In genomic region chr7:2523941-2524807, GRCh38 we compare ENCODE assay signal across 8 cellular contexts. TPM values are rescaled to one million over a fixed set of nuclear protein-coding genes. Genes with fewer than 3 reads are reported as not detected.
A peak's percentile ranks its signal among the peaks of the same experiment; 100 is the strongest.
DNase-seq lines count a peak whose midpoint lies in the region; ATAC-seq and TF ChIP-seq lines count a peak whose summit lies in the region.

No MANE protein-coding gene starts in this region.

- H3K4me2 ChIP-seq in H9 (ENCODE audit: insufficient read depth, insufficient read length, low read length) (peak overlapping the region; percentile 13), skeletal muscle satellite cell (ENCODE audit: low read length) (peak overlapping the region; percentile 87)

- H3K36me3 Mint-ChIP-seq in H9 (ENCODE audit: insufficient read depth in 1 of 3, low read depth in 3 of 3) = peaks cover 0 to 31% (median 31%) of the 10 kb centered on the region in 3 experiments; a peak in 6 of 7 replicates
- peaks cover 0 to 59% (median 0%) of the 10 kb centered on the region in 3 donors for H3K36me3 Mint-ChIP-seq in CD8-positive, alpha-beta memory T cell

- no peaks in the 10 kb centered on the region for H3K79me1 ChIP-seq in H9 (ENCODE audit: insufficient read depth, low read depth, low read length, poor library complexity, severe bottlenecking)

- peak overlapping the region; percentile 78 for H3K18ac ChIP-seq in H9 (ENCODE audit: insufficient read length, low read depth, low read length)

- CTCF ChIA-PET in CD8-positive, alpha-beta memory T cell (lab: Charles Lee) = no interaction called here

- H3K9me3 Mint-ChIP-seq in H9 = no peaks in the 10 kb centered on the region
- H3K9me3 Mint-ChIP-seq in CD8-positive, alpha-beta memory T cell = no peaks in the 10 kb centered on the region

- H3K4me1 Mint-ChIP-seq in H9 = peaks cover 39 to 56% of the 10 kb centered on the region in 2 experiments
- peaks cover 34 to 66% (median 37%) of the 10 kb centered on the region in 3 donors for H3K4me1 Mint-ChIP-seq in CD8-positive, alpha-beta memory T cell

- POLR2A ChIA-PET in CD8-positive, alpha-beta memory T cell (lab: Charles Lee) = interaction anchor here (0.6 kb wide), 1 partner anchor 11 kb away, joined by 3 read pairs; no protein-coding TSS in a partner anchor

- H4K20me1 ChIP-seq in H9 (ENCODE audit: control insufficient read depth, insufficient read depth, insufficient read length) = no peaks in the 10 kb centered on the region

- H3K27ac Mint-ChIP-seq in H9 = peak overlapping the region in 1 of 3 experiments; percentile 79; a peak in 4 of 7 replicates
- peak overlapping the region in 3 of 8 donors; percentile 29 to 100 (median 66) for H3K27ac Mint-ChIP-seq in CD8-positive, alpha-beta memory T cell

- H3K27ac ChIP-seq in H9 (ENCODE audit: insufficient read length, low read depth, low read length) = no peak overlapping the region
- peak overlapping the region; percentile 59 for H3K27ac ChIP-seq in caudate nucleus (ENCODE audit: low read depth, low read length)
- H3K27ac ChIP-seq in CD8-positive, alpha-beta memory T cell (ENCODE audit: low read depth, low read length) = no peak overlapping the region

- H3K27me3 Mint-ChIP-seq in H9 (ENCODE audit: low read depth) = peaks cover 7% of the 10 kb centered on the region
- H3K27me3 Mint-ChIP-seq in CD8-positive, alpha-beta memory T cell = peaks cover 0 to 1% of the 10 kb centered on the region in 2 donors

- H3K4me1 ChIP-seq in H9 (ENCODE audit: insufficient read depth, low read length) (no peaks in the 10 kb centered on the region; the same call in 1 of the 2 replicates), skeletal muscle satellite cell (ENCODE audit: control insufficient read depth, insufficient read depth, low read length) (peaks cover 61% of the 10 kb centered on the region)
- peaks cover 78% of the 10 kb centered on the region for H3K4me1 ChIP-seq in CD8-positive, alpha-beta memory T cell (ENCODE audit: insufficient read depth, low read length)

- peak overlapping the region; percentile 44 for H3K14ac ChIP-seq in H9 (ENCODE audit: insufficient read depth, low read length)

- no peak overlapping the region for H4K5ac ChIP-seq in H9 (ENCODE audit: insufficient read length, low read depth, low read length)

- WGBS in H9 (ENCODE audit: extremely low coverage, insufficient read length, low lambda C conversion rate) = no CpG with 5 or more reads among the region's 51 CpGs

- ATAC-seq in HG02610 (IDR thresholded peaks at IDR 0.05; ENCODE audit: unreplicated experiment) = no peak

- TF ChIP-seq CTCF in H9 (conservative IDR thresholded peaks at IDR 0.05) = no peak

- peaks cover 29% of the 10 kb centered on the region for H3K36me3 ChIP-seq in skeletal muscle satellite cell (ENCODE audit: insufficient read depth, low read length)
- peaks cover 15% of the 10 kb centered on the region for H3K36me3 ChIP-seq in CD8-positive, alpha-beta memory T cell (ENCODE audit: insufficient read depth, low read length)

- no peak overlapping the region for H3K56ac ChIP-seq in H9 (ENCODE audit: insufficient read length, low read depth, low read length)

- H2BK20ac ChIP-seq in H9 (ENCODE audit: low read depth, low read length, poor library complexity, severe bottlenecking) = no peak overlapping the region

- H3K23me2 ChIP-seq in H9 (ENCODE audit: insufficient read length, low read depth, low read length, poor library complexity, severe bottlenecking) = peaks cover 9% of the 10 kb centered on the region

- H3K4me3 ChIP-seq in skeletal muscle satellite cell (ENCODE audit: low read length) = peak overlapping the region; percentile 73
- no peak overlapping the region for H3K4me3 ChIP-seq in CD8-positive, alpha-beta memory T cell (ENCODE audit: low read length)

- DNase-seq in H9 (peak; percentile 79), NCI-H345 (lab: John Stamatoyannopoulos, UW) (peak; percentile 98), caudate nucleus (lab: John Stamatoyannopoulos, UW) (peak in 60 of 61 donors; percentile 14 to 92 (median 83)), islet precursor cell (peak; percentile 90)
- no peak for DNase-seq in CD8-positive, alpha-beta memory T cell
- no peak for DNase-seq in activated effector memory CD4-positive, alpha-beta T cell treated with anti-CD3 and anti-CD28 coated beads, Interleukin-2, amount 50 U/mL, for 16 hours

- H3K4me3 Mint-ChIP-seq in H9 = peak overlapping the region in 1 of 2 experiments; percentile 40; a peak in 2 of 5 replicates
- H3K4me3 Mint-ChIP-seq in CD8-positive, alpha-beta memory T cell = peak overlapping the region in 2 of 7 donors; percentile 63 to 99

- no peak overlapping the region for H3K9ac ChIP-seq in H9 (ENCODE audit: extremely low read depth, insufficient read length, low read length)
- H3K9ac ChIP-seq in skeletal muscle satellite cell (ENCODE audit: low read depth, low read length) = peak overlapping the region; percentile 56

- no peak overlapping the region for H4K8ac ChIP-seq in H9 (replicated peaks; ENCODE audit: insufficient read length, low read depth, low read length)

- H3K27me3 ChIP-seq in H9 (ENCODE audit: insufficient read depth, low read length) (no peaks in the 10 kb centered on the region; the same call in 1 of the 2 replicates), skeletal muscle satellite cell (ENCODE audit: control insufficient read depth, insufficient read depth, low read length) (no peaks in the 10 kb centered on the region)
- H3K27me3 ChIP-seq in CD8-positive, alpha-beta memory T cell (ENCODE audit: insufficient read depth, low read length, poor library complexity, severe bottlenecking) = no peaks in the 10 kb centered on the region

- no peak overlapping the region for H3K23ac ChIP-seq in H9 (ENCODE audit: insufficient read length, low read depth, low read length)

- no peak overlapping the region for H4K91ac ChIP-seq in H9 (ENCODE audit: insufficient read length, low read depth, low read length)

- no peak overlapping the region for H2AFZ ChIP-seq in H9 (ENCODE audit: low read length)

- no peak overlapping the region for H2BK15ac ChIP-seq in H9 (ENCODE audit: low read depth, low read length)

- H2BK5ac ChIP-seq in H9 (ENCODE audit: insufficient read length, low read length) = no peak overlapping the region

- H3K4ac ChIP-seq in H9 (ENCODE audit: low read depth, low read length) = no peak overlapping the region; the same call in 1 of the 2 replicates

- no peak overlapping the region for H2BK12ac ChIP-seq in H9 (ENCODE audit: insufficient read length, low read depth, low read length)

- H3T11ph ChIP-seq in H9 (ENCODE audit: low read length) = no peak overlapping the region

- no peaks in the 10 kb centered on the region; the same call in 1 of the 2 replicates for H3K79me2 ChIP-seq in H9 (ENCODE audit: insufficient read depth, low read length)

- H3K9me3 ChIP-seq in H9 (ENCODE audit: control insufficient read depth, low read depth, low read length) = no peaks in the 10 kb centered on the region
- no peaks in the 10 kb centered on the region for H3K9me3 ChIP-seq in skeletal muscle satellite cell (replicated peaks; ENCODE audit: low read length)
- no peaks in the 10 kb centered on the region for H3K9me3 ChIP-seq in CD8-positive, alpha-beta memory T cell (ENCODE audit: low read length)

- no peak overlapping the region for H2AK5ac ChIP-seq in H9 (ENCODE audit: insufficient read length, low read length)

- no peak overlapping the region for H2BK120ac ChIP-seq in H9 (ENCODE audit: low read depth, low read length, poor library complexity, severe bottlenecking)

RNA-seq across cellular contexts. Expression of gene LFNG, which starts 4.6 kb away (rescaled TPM):
- total RNA-seq in H9 (2021) = 52.9 and 55.3 TPM in 2 replicates
- 1.3 and 2.0 TPM in 2 replicates for total RNA-seq in skeletal muscle satellite cell (2012; rRNA removed)
- total RNA-seq in CD8-positive, alpha-beta memory T cell = 10 to 100 TPM; 28.0 to 30.8 TPM
- polyA plus RNA-seq in CD8-positive, alpha-beta memory T cell = 2.0 TPM

RNA-seq across cellular contexts. Expression of gene BRAT1, which starts 31.1 kb away (rescaled TPM):
- 41.2 and 42.6 TPM in 2 replicates for total RNA-seq in H9 (2021)
- total RNA-seq in skeletal muscle satellite cell (2012; rRNA removed) = 25.3 and 31.0 TPM in 2 replicates
- 10 to 100 TPM; 35.0 to 38.8 TPM for total RNA-seq in CD8-positive, alpha-beta memory T cell
- polyA plus RNA-seq in CD8-positive, alpha-beta memory T cell = 41.9 TPM

RNA-seq across cellular contexts. Expression of gene IQCE, which starts 34.6 kb away (rescaled TPM):
- total RNA-seq in H9 (2021) = 6.7 and 7.0 TPM in 2 replicates
- 6.8 and 9.6 TPM in 2 replicates for total RNA-seq in skeletal muscle satellite cell (2012; rRNA removed)
- 10 to 100 TPM in 1 of 2 experiments, 1 to 10 TPM in 1; 9.6 to 10.4 TPM for total RNA-seq in CD8-positive, alpha-beta memory T cell
- polyA plus RNA-seq in CD8-positive, alpha-beta memory T cell = 4.1 TPM

RNA-seq across cellular contexts. Expression of gene GRIFIN, which starts 48.0 kb away (rescaled TPM):
- total RNA-seq in H9 (2021) = not detected in 2 replicates
- not detected in 2 replicates for total RNA-seq in skeletal muscle satellite cell (2012; rRNA removed)
- not detected for total RNA-seq in CD8-positive, alpha-beta memory T cell
- polyA plus RNA-seq in CD8-positive, alpha-beta memory T cell = not detected

Comparison
In these comparisons a context has a peak if more than half of its experiments do, and no peak if none do; other contexts are left out.
1. DNase-seq: peak in H9 (single experiment), NCI-H345 (single experiment), caudate nucleus (60 of 61) and islet precursor cell (single experiment); none in CD8-positive, alpha-beta memory T cell (0 of 5) and activated effector memory CD4-positive, alpha-beta T cell treated with anti-CD3 and anti-CD28 coated beads, Interleukin-2, amount 50 U/mL, for 16 hours (single experiment).